ENCODE assay signal across 1 cellular context in the genomic region with DNA sequence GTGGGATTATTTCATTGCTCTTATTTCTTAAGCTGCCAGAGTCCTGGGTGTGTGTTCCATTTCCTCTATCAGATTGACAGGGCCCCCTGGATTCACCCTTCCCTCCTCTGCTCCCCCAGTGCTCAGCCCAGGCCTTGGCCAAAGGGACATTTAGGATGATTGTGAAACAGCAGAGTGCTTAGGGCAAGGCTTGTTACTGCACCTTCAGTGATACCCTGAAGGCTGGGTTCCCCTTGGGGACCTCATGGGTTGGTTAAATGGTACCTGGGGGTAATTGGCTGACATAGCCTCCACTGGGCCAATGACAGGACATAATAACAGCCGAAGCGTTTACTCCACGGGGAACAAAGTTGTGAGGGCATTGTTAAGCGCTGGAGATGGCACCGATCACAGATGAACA.
TF ChIP-seq lines count a peak whose summit lies in the region.

No MANE protein-coding gene starts in this region.

TF ChIP-seq in WTC11, 78 proteins besides CTCF, POLR2A, EP300 and RAD21:
- no peak for TF ChIP-seq NR1H2 (CRISPR knock-in tag; IDR thresholded peaks at IDR 0.05)
- no peak for TF ChIP-seq ESRRA (CRISPR knock-in tag; IDR thresholded peaks at IDR 0.05; ENCODE audit: borderline replicate concordance)
- no peak for TF ChIP-seq GABPB1 (CRISPR knock-in tag; IDR thresholded peaks at IDR 0.05)
- TF ChIP-seq ZNF416 (CRISPR knock-in tag; IDR thresholded peaks at IDR 0.05), result no peak
- TF ChIP-seq ZNF423 (CRISPR knock-in tag; IDR thresholded peaks at IDR 0.05), result no peak
- TF ChIP-seq, protein P1, sequence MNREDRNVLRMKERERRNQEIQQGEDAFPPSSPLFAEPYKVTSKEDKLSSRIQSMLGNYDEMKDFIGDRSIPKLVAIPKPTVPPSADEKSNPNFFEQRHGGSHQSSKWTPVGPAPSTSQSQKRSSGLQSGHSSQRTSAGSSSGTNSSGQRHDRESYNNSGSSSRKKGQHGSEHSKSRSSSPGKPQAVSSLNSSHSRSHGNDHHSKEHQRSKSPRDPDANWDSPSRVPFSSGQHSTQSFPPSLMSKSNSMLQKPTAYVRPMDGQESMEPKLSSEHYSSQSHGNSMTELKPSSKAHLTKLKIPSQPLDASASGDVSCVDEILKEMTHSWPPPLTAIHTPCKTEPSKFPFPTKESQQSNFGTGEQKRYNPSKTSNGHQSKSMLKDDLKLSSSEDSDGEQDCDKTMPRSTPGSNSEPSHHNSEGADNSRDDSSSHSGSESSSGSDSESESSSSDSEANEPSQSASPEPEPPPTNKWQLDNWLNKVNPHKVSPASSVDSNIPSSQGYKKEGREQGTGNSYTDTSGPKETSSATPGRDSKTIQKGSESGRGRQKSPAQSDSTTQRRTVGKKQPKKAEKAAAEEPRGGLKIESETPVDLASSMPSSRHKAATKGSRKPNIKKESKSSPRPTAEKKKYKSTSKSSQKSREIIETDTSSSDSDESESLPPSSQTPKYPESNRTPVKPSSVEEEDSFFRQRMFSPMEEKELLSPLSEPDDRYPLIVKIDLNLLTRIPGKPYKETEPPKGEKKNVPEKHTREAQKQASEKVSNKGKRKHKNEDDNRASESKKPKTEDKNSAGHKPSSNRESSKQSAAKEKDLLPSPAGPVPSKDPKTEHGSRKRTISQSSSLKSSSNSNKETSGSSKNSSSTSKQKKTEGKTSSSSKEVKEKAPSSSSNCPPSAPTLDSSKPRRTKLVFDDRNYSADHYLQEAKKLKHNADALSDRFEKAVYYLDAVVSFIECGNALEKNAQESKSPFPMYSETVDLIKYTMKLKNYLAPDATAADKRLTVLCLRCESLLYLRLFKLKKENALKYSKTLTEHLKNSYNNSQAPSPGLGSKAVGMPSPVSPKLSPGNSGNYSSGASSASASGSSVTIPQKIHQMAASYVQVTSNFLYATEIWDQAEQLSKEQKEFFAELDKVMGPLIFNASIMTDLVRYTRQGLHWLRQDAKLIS (CRISPR knock-in tag; IDR thresholded peaks at IDR 0.05; ENCODE audit: borderline replicate concordance), result no peak
- TF ChIP-seq, protein P2, sequence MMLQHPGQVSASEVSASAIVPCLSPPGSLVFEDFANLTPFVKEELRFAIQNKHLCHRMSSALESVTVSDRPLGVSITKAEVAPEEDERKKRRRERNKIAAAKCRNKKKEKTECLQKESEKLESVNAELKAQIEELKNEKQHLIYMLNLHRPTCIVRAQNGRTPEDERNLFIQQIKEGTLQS (CRISPR knock-in tag; conservative IDR thresholded peaks at IDR 0.05), result no peak
- no peak for TF ChIP-seq ZNF671 (CRISPR knock-in tag; IDR thresholded peaks at IDR 0.05)
- TF ChIP-seq FOXJ3 (CRISPR knock-in tag; IDR thresholded peaks at IDR 0.05; ENCODE audit: borderline replicate concordance), result no peak
- TF ChIP-seq TP53 (CRISPR knock-in tag; IDR thresholded peaks at IDR 0.05), result no peak
TF ChIP-seq in WTC11: peak in this region for 0.
